In genomic region chr3:101779808-101780366, GRCh38 we compare ENCODE assay signal across 8 cellular contexts. TPM values are rescaled to one million over a fixed set of nuclear protein-coding genes. Genes with fewer than 3 reads are reported as not detected.
DNase-seq lines count a peak whose midpoint lies in the region; ATAC-seq and TF ChIP-seq lines count a peak whose summit lies in the region.

No MANE protein-coding gene starts in this region.

- ATAC-seq in GM19452 (IDR thresholded peaks at IDR 0.05; ENCODE audit: unreplicated experiment) (no peak), sciatic nerve (no peak)

- peak overlapping the region; percentile 83 for H3K27ac ChIP-seq in muscle layer of colon (ENCODE audit: low read depth, low read length)

- peak overlapping the region; percentile 52 for H3K9ac ChIP-seq in muscle layer of colon (ENCODE audit: low read length)

- no peaks in the 10 kb centered on the region for H3K9me3 ChIP-seq in muscle layer of colon (ENCODE audit: low read length)

- TF ChIP-seq CTCF in choroid plexus epithelial cell (conservative IDR thresholded peaks at IDR 0.05; ENCODE audit: low read depth, low read length) = no peak

- intact Hi-C loops in sciatic nerve (cut with DNase I) = no loop called here

- peaks cover 18% of the 10 kb centered on the region for H3K36me3 ChIP-seq in muscle layer of colon (ENCODE audit: insufficient read depth, low read length)

- H3K4me3 ChIP-seq in choroid plexus epithelial cell (ENCODE audit: low read depth, low read length) (peak overlapping the region; percentile 95), muscle layer of colon (ENCODE audit: low read depth in 1 of 2, low read length in 2 of 2) (peak overlapping the region; percentile 71 to 94)

- no peaks in the 10 kb centered on the region for H3K27me3 ChIP-seq in muscle layer of colon (ENCODE audit: control insufficient read depth in 1 of 2, insufficient read depth in 2 of 2, low read length in 2 of 2)

- H3K4me1 ChIP-seq in muscle layer of colon (ENCODE audit: insufficient read depth, low read length) = peaks cover 19% of the 10 kb centered on the region

- DNase-seq in NCI-H2081 (lab: John Stamatoyannopoulos, UW) (peak; percentile 41 to 73), NCI-H2081 treated with DMSO at 0.1 percent for 48 hours (lab: John Stamatoyannopoulos, UW) (no peak), NCI-H1105 treated with DMSO at 0.1 percent for 48 hours (lab: John Stamatoyannopoulos, UW) (peak; percentile 81), choroid plexus epithelial cell (ENCODE audit: low read depth) (no peak), SKM-1 treated with dmso at 0.1 percent for 144 hours (lab: John Stamatoyannopoulos, UW; ENCODE audit: unreplicated experiment) (no peak), sciatic nerve (ENCODE audit: low spot score) (no peak)

RNA-seq across cellular contexts. Expression of gene NXPE3, which starts 0.9 kb away (rescaled TPM):
- total RNA-seq in sciatic nerve = 24.7 TPM

RNA-seq across cellular contexts. Expression of gene CEP97, which starts 55.5 kb away (rescaled TPM):
- total RNA-seq in sciatic nerve = 19.2 TPM

Comparison
In these comparisons a context has a peak if more than half of its experiments do, and no peak if none do; other contexts are left out.
1. DNase-seq: peak in NCI-H2081 (2 of 2) and NCI-H1105 treated with DMSO at 0.1 percent for 48 hours (single experiment); none in NCI-H2081 treated with DMSO at 0.1 percent for 48 hours (single experiment), choroid plexus epithelial cell (single experiment), SKM-1 treated with dmso at 0.1 percent for 144 hours (single experiment) and sciatic nerve (single experiment).